In the genomic region with DNA sequence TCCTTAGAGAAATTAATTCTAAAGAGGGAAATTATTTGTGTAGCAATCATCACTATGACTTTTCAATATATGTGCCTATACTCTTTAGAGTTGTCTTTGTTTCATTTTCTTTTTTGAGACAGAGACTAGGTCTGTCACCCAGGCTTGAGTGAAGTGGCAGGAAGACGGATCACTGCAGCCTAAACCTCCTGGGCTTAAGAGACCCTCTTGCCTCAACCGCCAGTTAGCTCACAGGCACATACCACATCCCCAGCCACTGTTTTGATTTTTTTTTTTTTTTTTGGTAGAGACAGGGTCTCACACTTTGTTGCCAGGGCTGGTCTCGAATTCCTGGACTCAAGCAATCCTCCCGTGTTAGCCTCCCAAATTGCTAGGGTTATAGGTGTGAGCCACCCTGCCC, we compare ENCODE assay signal across 1 cellular context.
TF ChIP-seq lines count a peak whose summit lies in the region.

No MANE protein-coding gene starts in this region.

TF ChIP-seq in HepG2, 621 proteins besides CTCF, POLR2A, EP300 and RAD21 (continued from another document):
- TF ChIP-seq, protein P1, sequence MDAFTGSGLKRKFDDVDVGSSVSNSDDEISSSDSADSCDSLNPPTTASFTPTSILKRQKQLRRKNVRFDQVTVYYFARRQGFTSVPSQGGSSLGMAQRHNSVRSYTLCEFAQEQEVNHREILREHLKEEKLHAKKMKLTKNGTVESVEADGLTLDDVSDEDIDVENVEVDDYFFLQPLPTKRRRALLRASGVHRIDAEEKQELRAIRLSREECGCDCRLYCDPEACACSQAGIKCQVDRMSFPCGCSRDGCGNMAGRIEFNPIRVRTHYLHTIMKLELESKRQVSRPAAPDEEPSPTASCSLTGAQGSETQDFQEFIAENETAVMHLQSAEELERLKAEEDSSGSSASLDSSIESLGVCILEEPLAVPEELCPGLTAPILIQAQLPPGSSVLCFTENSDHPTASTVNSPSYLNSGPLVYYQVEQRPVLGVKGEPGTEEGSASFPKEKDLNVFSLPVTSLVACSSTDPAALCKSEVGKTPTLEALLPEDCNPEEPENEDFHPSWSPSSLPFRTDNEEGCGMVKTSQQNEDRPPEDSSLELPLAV (CRISPR knock-in tag; conservative IDR thresholded peaks at IDR 0.05; ENCODE audit: low read depth), result no peak
- TF ChIP-seq ZNF709 (CRISPR knock-in tag; IDR thresholded peaks at IDR 0.05) (no peak), XRCC5 (optimal IDR thresholded peaks at IDR 0.05; ENCODE audit: low read length) (no peak), SAFB2 (CRISPR knock-in tag; IDR thresholded peaks at IDR 0.05; ENCODE audit: borderline replicate concordance, low read depth) (no peak), MXI1 (IDR thresholded peaks at IDR 0.05; ENCODE audit: borderline replicate concordance, low read depth, low read length) (no peak)
- TF ChIP-seq, protein P2, sequence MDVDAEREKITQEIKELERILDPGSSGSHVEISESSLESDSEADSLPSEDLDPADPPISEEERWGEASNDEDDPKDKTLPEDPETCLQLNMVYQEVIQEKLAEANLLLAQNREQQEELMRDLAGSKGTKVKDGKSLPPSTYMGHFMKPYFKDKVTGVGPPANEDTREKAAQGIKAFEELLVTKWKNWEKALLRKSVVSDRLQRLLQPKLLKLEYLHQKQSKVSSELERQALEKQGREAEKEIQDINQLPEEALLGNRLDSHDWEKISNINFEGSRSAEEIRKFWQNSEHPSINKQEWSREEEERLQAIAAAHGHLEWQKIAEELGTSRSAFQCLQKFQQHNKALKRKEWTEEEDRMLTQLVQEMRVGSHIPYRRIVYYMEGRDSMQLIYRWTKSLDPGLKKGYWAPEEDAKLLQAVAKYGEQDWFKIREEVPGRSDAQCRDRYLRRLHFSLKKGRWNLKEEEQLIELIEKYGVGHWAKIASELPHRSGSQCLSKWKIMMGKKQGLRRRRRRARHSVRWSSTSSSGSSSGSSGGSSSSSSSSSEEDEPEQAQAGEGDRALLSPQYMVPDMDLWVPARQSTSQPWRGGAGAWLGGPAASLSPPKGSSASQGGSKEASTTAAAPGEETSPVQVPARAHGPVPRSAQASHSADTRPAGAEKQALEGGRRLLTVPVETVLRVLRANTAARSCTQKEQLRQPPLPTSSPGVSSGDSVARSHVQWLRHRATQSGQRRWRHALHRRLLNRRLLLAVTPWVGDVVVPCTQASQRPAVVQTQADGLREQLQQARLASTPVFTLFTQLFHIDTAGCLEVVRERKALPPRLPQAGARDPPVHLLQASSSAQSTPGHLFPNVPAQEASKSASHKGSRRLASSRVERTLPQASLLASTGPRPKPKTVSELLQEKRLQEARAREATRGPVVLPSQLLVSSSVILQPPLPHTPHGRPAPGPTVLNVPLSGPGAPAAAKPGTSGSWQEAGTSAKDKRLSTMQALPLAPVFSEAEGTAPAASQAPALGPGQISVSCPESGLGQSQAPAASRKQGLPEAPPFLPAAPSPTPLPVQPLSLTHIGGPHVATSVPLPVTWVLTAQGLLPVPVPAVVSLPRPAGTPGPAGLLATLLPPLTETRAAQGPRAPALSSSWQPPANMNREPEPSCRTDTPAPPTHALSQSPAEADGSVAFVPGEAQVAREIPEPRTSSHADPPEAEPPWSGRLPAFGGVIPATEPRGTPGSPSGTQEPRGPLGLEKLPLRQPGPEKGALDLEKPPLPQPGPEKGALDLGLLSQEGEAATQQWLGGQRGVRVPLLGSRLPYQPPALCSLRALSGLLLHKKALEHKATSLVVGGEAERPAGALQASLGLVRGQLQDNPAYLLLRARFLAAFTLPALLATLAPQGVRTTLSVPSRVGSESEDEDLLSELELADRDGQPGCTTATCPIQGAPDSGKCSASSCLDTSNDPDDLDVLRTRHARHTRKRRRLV (CRISPR knock-in tag; IDR thresholded peaks at IDR 0.05), result no peak
